In the genomic region with DNA sequence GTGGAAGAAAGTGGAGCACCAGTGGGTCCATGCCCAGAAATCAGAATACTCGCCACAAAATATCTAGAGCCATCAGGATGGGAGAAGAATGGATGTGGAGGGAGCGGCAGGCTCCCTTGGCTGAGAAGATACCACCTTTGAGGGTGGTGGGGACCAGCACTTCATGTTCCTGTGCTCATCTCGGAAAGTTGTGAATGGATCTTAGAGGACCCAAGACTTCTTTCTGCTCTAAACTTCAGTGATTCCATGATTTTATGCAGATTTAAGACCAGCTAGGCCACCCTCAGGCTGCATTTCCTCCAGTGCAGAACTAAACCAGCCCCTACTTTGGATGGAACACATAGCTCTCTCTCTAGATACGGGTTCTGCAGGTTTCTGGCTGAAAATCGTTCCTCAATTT, we compare ENCODE assay signal across 33 cellular contexts.
"Had no signal": no experiment of that assay in that cellular context is flagged by ENCODE, and none has a peak within 500 bp of the region (broad histone marks: within the 10 kb centered on the region; RNA-seq: fewer than 3 reads in every experiment).

No MANE protein-coding gene starts in this region.

- H3K27ac ChIP-seq: neutrophil, ovary, parathyroid adenoma, psoas muscle, right lobe of liver, skin epidermis, spleen, suprapubic skin, testis, tibial artery, transverse colon, upper lobe of right lung, uterus had no signal

- H3K4me3 ChIP-seq: ovary, psoas muscle, right lobe of liver, skin epidermis, smooth muscle cell, spleen, suprapubic skin, testis, tibial artery, transverse colon, upper lobe of right lung, uterus had no signal

- H3K4me3 Mint-ChIP-seq: naive thymus-derived CD8-positive, alpha-beta T cell; natural killer cell treated with Interleukin-12 subunit alpha and Interleukin-12 subunit beta and Interleukin-15 and Interleukin-18, amount 100 ng/mL, for 72 hours; nephron progenitor cell; neural crest cell; stimulated activated memory B cell treated with anti-CD40 and anti-IgM and Interleukin-4, amounts not matched to agents 10 μg/mL and 1 μg/mL and 100 μg/mL, for 72 hours; stimulated activated naive CD8-positive, alpha-beta T cell treated with anti-CD3 and anti-CD28 coated beads, Interleukin-15, amount 100 ng/mL, for 72 hours; type B pancreatic cell had no signal

- H3K4me2 ChIP-seq: smooth muscle cell had no signal

- ATAC-seq: naive thymus-derived CD8-positive, alpha-beta T cell; psoas muscle; right cardiac atrium; stimulated activated naive CD8-positive, alpha-beta T cell treated with anti-CD3 and anti-CD28 coated beads, Interleukin-15, amount 100 ng/mL, for 72 hours; stimulated activated naive CD8-positive, alpha-beta T cell treated with anti-CD3 and anti-CD28 coated beads, Interleukin-15, Interleukin-2, amounts not matched to agents 100 U/mL and 50 U/mL, for 24 hours had no signal

- H3K27me3 Mint-ChIP-seq: naive thymus-derived CD8-positive, alpha-beta T cell; stimulated activated naive CD8-positive, alpha-beta T cell treated with anti-CD3 and anti-CD28 coated beads, Interleukin-15, amount 100 ng/mL, for 72 hours had no signal

- H3K27me3 ChIP-seq: ovary, right lobe of liver, suprapubic skin, testis, tibial artery, transverse colon, upper lobe of right lung, uterus had no signal

- H3K9ac ChIP-seq: parathyroid adenoma had no signal

- DNase-seq: naive thymus-derived CD8-positive, alpha-beta T cell; nephron progenitor cell; nucleus accumbens; ovary; posterior cingulate gyrus; psoas muscle; right cardiac atrium; spleen; stimulated activated CD4-positive, alpha-beta T cell treated with anti-CD3 and anti-CD28 coated beads, Interleukin-12 subunit alpha, Interleukin-12 subunit beta, amount 100 ng/mL, for 4 hours; stimulated activated CD4-positive, alpha-beta T cell treated with anti-CD3 and anti-CD28 coated beads, Interleukin-1b, Interleukin-23, amount 100 ng/mL, for 48 hours; stimulated activated CD4-positive, alpha-beta T cell treated with anti-CD3 and anti-CD28 coated beads, Interleukin-4, amount 100 ng/mL, for 1 hour; stimulated activated CD4-positive, alpha-beta T cell treated with anti-CD3 and anti-CD28 coated beads, Interleukin-4, amount 100 ng/mL, for 4 hours; stimulated activated CD8-positive, alpha-beta memory T cell treated with anti-CD3 and anti-CD28 coated beads, Interleukin-4, amount 100 ng/mL, for 48 hours; stimulated activated naive CD4-positive, alpha-beta T cell; stimulated activated naive CD8-positive, alpha-beta T cell treated with anti-CD3 and anti-CD28 coated beads, Interleukin-15, amount 100 ng/mL, for 72 hours; stimulated activated naive CD8-positive, alpha-beta T cell treated with anti-CD3 and anti-CD28 coated beads, Interleukin-15, Interleukin-2, amounts not matched to agents 100 U/mL and 50 U/mL, for 24 hours; substantia nigra; testis; tibial artery; transverse colon; upper lobe of right lung; uterus had no signal

- H3K9me3 ChIP-seq: neutrophil, ovary, psoas muscle, right lobe of liver, spleen, suprapubic skin, testis, tibial artery, transverse colon, upper lobe of right lung, uterus had no signal

- H3K36me3 ChIP-seq: neutrophil, ovary, right lobe of liver, spleen, suprapubic skin, tibial artery, transverse colon, upper lobe of right lung, uterus had no signal

- H3K27ac Mint-ChIP-seq: natural killer cell treated with Interleukin-12 subunit alpha and Interleukin-12 subunit beta and Interleukin-15 and Interleukin-18, amount 100 ng/mL, for 72 hours; nephron progenitor cell; progenitor cell of endocrine pancreas; stimulated activated memory B cell treated with anti-CD40 and anti-IgM and Interleukin-4, amounts not matched to agents 10 μg/mL and 1 μg/mL and 100 μg/mL, for 72 hours; type B pancreatic cell had no signal

- H3K36me3 Mint-ChIP-seq: natural killer cell treated with Interleukin-12 subunit alpha and Interleukin-12 subunit beta and Interleukin-15 and Interleukin-18, amount 100 ng/mL, for 72 hours; type B pancreatic cell had no signal

- H2AFZ ChIP-seq: parathyroid adenoma had no signal

- H3K4me1 ChIP-seq: uterus had no signal

- H3K9me3 Mint-ChIP-seq: naive thymus-derived CD8-positive, alpha-beta T cell; natural killer cell treated with Interleukin-12 subunit alpha and Interleukin-12 subunit beta and Interleukin-15 and Interleukin-18, amount 100 ng/mL, for 72 hours; nephron progenitor cell; neural crest cell; stimulated activated memory B cell treated with anti-CD40 and anti-IgM and Interleukin-4, amounts not matched to agents 10 μg/mL and 1 μg/mL and 100 μg/mL, for 72 hours; type B pancreatic cell had no signal

- H3K4me1 Mint-ChIP-seq: stimulated activated memory B cell treated with anti-CD40 and anti-IgM and Interleukin-4, amounts not matched to agents 10 μg/mL and 1 μg/mL and 100 μg/mL, for 72 hours; stimulated activated naive CD8-positive, alpha-beta T cell treated with anti-CD3 and anti-CD28 coated beads, Interleukin-15, amount 100 ng/mL, for 72 hours had no signal
